Comparison of ENCODE assay signal across 17 cellular contexts in genomic region chr14:54425068-54425467, GRCh38. TPM values are rescaled to one million over a fixed set of nuclear protein-coding genes. Genes with fewer than 3 reads are reported as not detected.
DNase-seq lines count a peak whose midpoint lies in the region; ATAC-seq, FAIRE-seq and TF ChIP-seq lines count a peak whose summit lies in the region.
"Had no signal": no experiment of that assay in that cellular context is flagged by ENCODE, and none has a peak within 500 bp of the region (broad histone marks: within the 10 kb centered on the region; RNA-seq: fewer than 3 reads in every experiment).

No MANE protein-coding gene starts in this region.

- no peaks in the 10 kb centered on the region for H3K9me3 Mint-ChIP-seq in activated T-cell treated with anti-CD3 and anti-CD28 coated beads, Interleukin-2, amount 50 U/mL, for 72 hours
- no peaks in the 10 kb centered on the region for H3K9me3 Mint-ChIP-seq in HFFc6
- H3K9me3 Mint-ChIP-seq: CD4-positive, CD25-positive, alpha-beta regulatory T cell had no signal

- H3K4me3 ChIP-seq in K562 (no peak overlapping the region), osteoblast (ENCODE audit: insufficient read depth, low read length) (no peak overlapping the region), dorsolateral prefrontal cortex (no peak overlapping the region)
- H3K4me3 ChIP-seq in effector memory CD4-positive, alpha-beta T cell (ENCODE audit: insufficient read depth, low read depth, low read length, poor library complexity, severe bottlenecking): no peak overlapping the region
- H3K4me3 ChIP-seq: BLaER1 treated with 17β-estradiol and CSF1 and Interleukin-3, amounts not matched to agents 10 nM and 100 nM; GM12878; GM23248 had no signal

- H3K79me2 ChIP-seq in K562 (ENCODE audit: control insufficient read depth, insufficient read depth, low read length) (no peaks in the 10 kb centered on the region), osteoblast (ENCODE audit: insufficient read depth, low read length) (peaks cover 16% of the 10 kb centered on the region)

- FAIRE-seq in K562 (lab: Jason Lieb, UNC): no peak
- FAIRE-seq: GM12878, H54 had no signal

- DNase-seq in activated T-cell treated with anti-CD3 and anti-CD28 coated beads, Interleukin-2, amount 50 U/mL, for 72 hours: no peak
- DNase-seq in activated T-cell treated with anti-CD3 and anti-CD28 coated beads for 4 hours (no peak), HFFc6 (no peak), K562 (ENCODE audit: extremely low read depth in 1 of 4, low spot score in 3 of 4) (no peak), osteoblast (ENCODE audit: insufficient read length, low spot score, missing footprints) (no peak), dorsolateral prefrontal cortex (no peak)
- DNase-seq in activated CD8-positive, alpha-beta memory T cell treated with anti-CD3 and anti-CD28 coated beads, Interleukin-2, amount 50 U/mL, for 4 hours: no peak
- DNase-seq in effector memory CD4-positive, alpha-beta T cell: no peak
- DNase-seq: 8988T; ACHN; CD4-positive, CD25-positive, alpha-beta regulatory T cell; GM23248 had no signal

- intact Hi-C loops in K562 (cut with micrococcal nuclease) (no loop called here), dorsolateral prefrontal cortex (cut with DNase I) (no loop called here)

- H3K27ac ChIP-seq in K562 (ENCODE audit: extremely low read depth, low read depth, low read length) (no peak overlapping the region), osteoblast (ENCODE audit: low read depth, low read length) (peak overlapping the region; percentile 13), dorsolateral prefrontal cortex (peak overlapping the region in 1 of 59 donors; percentile 17)
- H3K27ac ChIP-seq in effector memory CD4-positive, alpha-beta T cell (ENCODE audit: insufficient read depth, low read length, poor library complexity, severe bottlenecking): no peak overlapping the region
- H3K27ac ChIP-seq: BLaER1 treated with 17β-estradiol and CSF1 and Interleukin-3, amounts not matched to agents 10 nM and 100 nM; GM23248; HL-60 had no signal

- H3K9me1 ChIP-seq in K562 (ENCODE audit: control insufficient read depth, insufficient read depth, low read length): no peaks in the 10 kb centered on the region

- CTCF ChIA-PET in K562 (lab: Yijun Ruan, JAX; ENCODE audit: low intra/inter-chr PET ratio): no interaction called here

- H3K36me3 Mint-ChIP-seq in activated T-cell treated with anti-CD3 and anti-CD28 coated beads, Interleukin-2, amount 50 U/mL, for 72 hours (ENCODE audit: insufficient read depth in 2 of 2): peaks cover 2 to 28% of the 10 kb centered on the region in 2 donors
- peaks cover 18% of the 10 kb centered on the region for H3K36me3 Mint-ChIP-seq in HFFc6 (ENCODE audit: low read depth)

- H3K27ac Mint-ChIP-seq in activated T-cell treated with anti-CD3 and anti-CD28 coated beads, Interleukin-2, amount 50 U/mL, for 72 hours: peak overlapping the region; percentile 36
- H3K27ac Mint-ChIP-seq in HFFc6: peak overlapping the region; percentile 29
- H3K27ac Mint-ChIP-seq: CD4-positive, CD25-positive, alpha-beta regulatory T cell had no signal

- H3K4me1 ChIP-seq in K562 (replicated peaks in 1 of 2; ENCODE audit: control insufficient read depth in 2 of 2, insufficient read depth in 2 of 2, low read length in 2 of 2) (no peaks in the 10 kb centered on the region; a peak in 1 of 5 replicates), osteoblast (ENCODE audit: insufficient read depth, low read length) (peaks cover 7% of the 10 kb centered on the region)
- H3K4me1 ChIP-seq in effector memory CD4-positive, alpha-beta T cell (ENCODE audit: control insufficient read depth, insufficient read depth, low read length, poor library complexity, severe bottlenecking): no peaks in the 10 kb centered on the region
- H3K4me1 ChIP-seq: BLaER1 treated with 17β-estradiol and CSF1 and Interleukin-3, amounts not matched to agents 10 nM and 100 nM had no signal

- H3K9ac ChIP-seq in K562 (ENCODE audit: insufficient read depth in 1 of 2, low read depth in 2 of 2, low read length in 2 of 2): no peak overlapping the region
- H3K9ac ChIP-seq: BLaER1 treated with 17β-estradiol and CSF1 and Interleukin-3, amounts not matched to agents 10 nM and 100 nM; GM23248 had no signal

- H4K20me1 ChIP-seq in K562 (replicated peaks; ENCODE audit: control insufficient read depth, insufficient read depth, low read length) (no peaks in the 10 kb centered on the region), osteoblast (ENCODE audit: insufficient read depth, low read length) (peaks cover 2% of the 10 kb centered on the region)

- H2AFZ ChIP-seq in K562 (ENCODE audit: low read depth, low read length) (no peak overlapping the region), osteoblast (ENCODE audit: low read length) (no peak overlapping the region)
- H2AFZ ChIP-seq: GM23248 had no signal

- TF ChIP-seq CTCF in HFFc6 (IDR thresholded peaks at IDR 0.05) (no peak), K562 (IDR thresholded peaks at IDR 0.05 in 2 of 3, conservative IDR thresholded peaks at IDR 0.05 in 1 of 3; ENCODE audit: insufficient read depth in 2 of 3, low read depth in 1 of 3, low read length in 3 of 3) (no peak), osteoblast (IDR thresholded peaks at IDR 0.05; ENCODE audit: extremely low read depth, low read depth, low read length) (no peak), dorsolateral prefrontal cortex (IDR thresholded peaks at IDR 0.05 in 54 of 56, conservative IDR thresholded peaks at IDR 0.05 in 2 of 56; ENCODE audit: low read depth in 1 of 56, partially characterized antibody in 56 of 56) (no peak)

- H3K27me3 Mint-ChIP-seq in activated T-cell treated with anti-CD3 and anti-CD28 coated beads, Interleukin-2, amount 50 U/mL, for 72 hours (ENCODE audit: low read depth): no peaks in the 10 kb centered on the region
- no peaks in the 10 kb centered on the region for H3K27me3 Mint-ChIP-seq in HFFc6 (ENCODE audit: insufficient read depth)
- H3K27me3 Mint-ChIP-seq: CD4-positive, CD25-positive, alpha-beta regulatory T cell had no signal

- whole genome bisulfite sequencing in K562 (ENCODE audit: insufficient coverage, low coverage, missing lambda C conversion rate): 91% methylated on average over 2 of the region's 2 CpGs

- BruUV-seq in K562 (replicated peaks; lab: Mats Ljungman, UMichigan): no TSS peak

- H3K36me3 ChIP-seq in K562 (ENCODE audit: control insufficient read depth, insufficient read depth, low read length) (peaks cover 66% of the 10 kb centered on the region), osteoblast (ENCODE audit: insufficient read depth, low read length) (peaks cover 43% of the 10 kb centered on the region)
- peaks cover 25% of the 10 kb centered on the region for H3K36me3 ChIP-seq in effector memory CD4-positive, alpha-beta T cell (ENCODE audit: control insufficient read depth, insufficient read depth, low read length)

- H3K27me3 ChIP-seq in K562 (ENCODE audit: control insufficient read depth in 2 of 2, insufficient read depth in 2 of 2, low read length in 2 of 2) (no peaks in the 10 kb centered on the region), osteoblast (ENCODE audit: insufficient read depth, low read length) (no peaks in the 10 kb centered on the region), dorsolateral prefrontal cortex (no peaks in the 10 kb centered on the region)
- no peaks in the 10 kb centered on the region for H3K27me3 ChIP-seq in effector memory CD4-positive, alpha-beta T cell (replicated peaks; ENCODE audit: control insufficient read depth, insufficient read depth, low read length, poor library complexity, severe bottlenecking)
- H3K27me3 ChIP-seq: BLaER1 treated with 17β-estradiol and CSF1 and Interleukin-3, amounts not matched to agents 10 nM and 100 nM had no signal

- no peak for TF ChIP-seq POLR2A in K562 (conservative IDR thresholded peaks at IDR 0.05)

- in situ Hi-C loops in K562 (cut with MboI): no loop called here

- H3K4me2 ChIP-seq in K562 (ENCODE audit: insufficient read depth, low read length) (no peak overlapping the region), osteoblast (ENCODE audit: insufficient read depth, low read length) (no peak overlapping the region)
- H3K4me2 ChIP-seq: BLaER1 treated with 17β-estradiol and CSF1 and Interleukin-3, amounts not matched to agents 10 nM and 100 nM had no signal

- no peak for ATAC-seq in activated T-cell treated with anti-CD3 and anti-CD28 coated beads, Interleukin-2, amount 50 U/mL, for 72 hours (replicated peaks in 1 of 2)
- ATAC-seq in K562: no peak
- ATAC-seq: GM12878, HCT116 had no signal

- TF ChIP-seq EP300 in K562 (IDR thresholded peaks at IDR 0.05; ENCODE audit: low read length): no peak

- TF ChIP-seq RAD21 in K562 (CRISPR knock-in tag; conservative IDR thresholded peaks at IDR 0.05 in 1 of 2, IDR thresholded peaks at IDR 0.05 in 1 of 2): no peak

- peaks cover 35% of the 10 kb centered on the region for H3K4me1 Mint-ChIP-seq in activated T-cell treated with anti-CD3 and anti-CD28 coated beads, Interleukin-2, amount 50 U/mL, for 72 hours (ENCODE audit: low read depth)
- peaks cover 18% of the 10 kb centered on the region for H3K4me1 Mint-ChIP-seq in HFFc6 (ENCODE audit: low read depth)

- H3K9me3 ChIP-seq in K562 (replicated peaks; ENCODE audit: control insufficient read depth, insufficient read depth, low read depth, low read length) (no peaks in the 10 kb centered on the region), osteoblast (ENCODE audit: low read depth, low read length) (no peaks in the 10 kb centered on the region)
- H3K9me3 ChIP-seq in effector memory CD4-positive, alpha-beta T cell (ENCODE audit: control insufficient read depth, low read length): no peaks in the 10 kb centered on the region
- H3K9me3 ChIP-seq: BLaER1 treated with 17β-estradiol and CSF1 and Interleukin-3, amounts not matched to agents 10 nM and 100 nM had no signal

- no peak overlapping the region for H3K4me3 Mint-ChIP-seq in activated T-cell treated with anti-CD3 and anti-CD28 coated beads, Interleukin-2, amount 50 U/mL, for 72 hours
- H3K4me3 Mint-ChIP-seq in HFFc6: no peak overlapping the region
- H3K4me3 Mint-ChIP-seq: CD4-positive, CD25-positive, alpha-beta regulatory T cell had no signal

- POLR2A ChIA-PET in K562 (lab: Yijun Ruan, JAX): interaction anchor here (0.7 to 2.0 kb wide), 4 partner anchors 11 to 958 kb away, joined by 3 to 7 read pairs (median 3); no protein-coding TSS in a partner anchor

RNA-seq across cellular contexts. Expression of gene CNIH1, which starts 16.1 kb away (rescaled TPM):
- total RNA-seq in activated T-cell treated with anti-CD3 and anti-CD28 coated beads, Interleukin-2, amount 50 U/mL, for 72 hours: 10 to 100 TPM; 86.7 to 92.2 TPM
- 100 to 1,000 TPM; 158 to 212 (median 194) TPM for total RNA-seq in HFFc6 (2021; fragmentation: NEBNext Ultra II Directional; extraction: Animal tissue kit (Norgen Biotek cat#: 25700))
- total RNA-seq in K562 (2011; cell fraction: chromatin; rRNA removed; ENCODE audit: low replicate concordance): 42.7 and 50.6 TPM in 2 replicates
- total RNA-seq in K562 (2011; cell fraction: nucleolus; rRNA removed): 53.0 and 54.3 TPM in 2 replicates
- 45.3 and 55.3 TPM in 2 replicates for total RNA-seq in K562 (2011; cell fraction: nucleoplasm; rRNA removed)
- total RNA-seq in K562 (2014; rRNA removed) (13.9 and 23.0 TPM in 2 replicates), K562 (2014; rRNA removed; fragmentation: Illumina TruSeq; extraction: Trizol) (66.7 and 76.5 TPM in 2 replicates), K562 (2015; rRNA removed; fragmentation: Illumina TruSeq; extraction: Trizol) (46.6 and 56.9 TPM in 2 replicates), K562 (2021) (71.3 and 79.6 TPM in 2 replicates), osteoblast (153 and 220 TPM in 2 replicates), dorsolateral prefrontal cortex (100 to 1,000 TPM in 2 of 120 experiments, 10 to 100 TPM in 118; 43.6 to 104 (median 72.6) TPM)
- polyA plus RNA-seq in K562 (2011; rRNA removed) (182 and 185 TPM in 2 replicates), K562 (2014; fragmentation: Illumina TruSeq; extraction: Trizol) (116 and 120 TPM in 2 replicates), K562 (2014; fragmentation: Nextera tagmentation; extraction: Ambion mirVana) (100 to 1,000 TPM; 253 to 283 TPM), K562 (2014; rRNA removed) (77.3 and 95.9 TPM in 2 replicates)
- polyA plus RNA-seq in K562 (2011; cell fraction: cytosol; rRNA removed): 197 and 314 TPM in 2 replicates
- polyA plus RNA-seq in K562 (2011; cell fraction: nucleus; rRNA removed): 34.6 and 48.0 TPM in 2 replicates
- polyA plus RNA-seq in K562 (2012): 80.5 and 159 TPM in 2 replicates
- polyA minus RNA-seq in K562 (2011; rRNA and poly(A)+ RNA removed): 110 and 122 TPM in 2 replicates
- 79.5 and 84.4 TPM in 2 replicates for polyA minus RNA-seq in K562 (2011; cell fraction: cytosol; rRNA and poly(A)+ RNA removed)
- 8.8 and 17.8 TPM in 2 replicates for polyA minus RNA-seq in K562 (2011; cell fraction: nucleus; rRNA and poly(A)+ RNA removed)

RNA-seq across cellular contexts. Expression of gene CDKN3, which starts 28.3 kb away (rescaled TPM):
- 100 to 1,000 TPM in 1 of 2 donors, 10 to 100 TPM in 1; 92.0 to 121 TPM for total RNA-seq in activated T-cell treated with anti-CD3 and anti-CD28 coated beads, Interleukin-2, amount 50 U/mL, for 72 hours
- 100 to 1,000 TPM in 1 of 6 experiments, 10 to 100 TPM in 5; 33.3 to 106 (median 91.8) TPM for total RNA-seq in HFFc6 (2021; fragmentation: NEBNext Ultra II Directional; extraction: Animal tissue kit (Norgen Biotek cat#: 25700))
- 4.6 and 10.9 TPM in 2 replicates for total RNA-seq in K562 (2011; cell fraction: chromatin; rRNA removed; ENCODE audit: low replicate concordance)
- total RNA-seq in K562 (2011; cell fraction: nucleolus; rRNA removed): 5.8 and 6.7 TPM in 2 replicates
- total RNA-seq in K562 (2011; cell fraction: nucleoplasm; rRNA removed): 12.1 and 17.2 TPM in 2 replicates
- total RNA-seq in K562 (2014; rRNA removed): 41.5 and 46.3 TPM in 2 replicates
- total RNA-seq in K562 (2014; rRNA removed; fragmentation: Illumina TruSeq; extraction: Trizol): 60.4 and 62.4 TPM in 2 replicates
- 58.3 and 62.4 TPM in 2 replicates for total RNA-seq in K562 (2015; rRNA removed; fragmentation: Illumina TruSeq; extraction: Trizol)
- 41.3 and 46.5 TPM in 2 replicates for total RNA-seq in K562 (2021)
- 75.1 and 98.8 TPM in 2 replicates for polyA plus RNA-seq in K562 (2011; rRNA removed)
- polyA plus RNA-seq in K562 (2011; cell fraction: cytosol; rRNA removed): 37.8 and 54.2 TPM in 2 replicates
- 18.3 and 23.5 TPM in 2 replicates for polyA plus RNA-seq in K562 (2011; cell fraction: nucleus; rRNA removed)
- polyA plus RNA-seq in K562 (2012): 53.0 and 71.2 TPM in 2 replicates
- polyA plus RNA-seq in K562 (2014; fragmentation: Illumina TruSeq; extraction: Trizol): 68.8 and 83.6 TPM in 2 replicates
- polyA plus RNA-seq in K562 (2014; fragmentation: Nextera tagmentation; extraction: Ambion mirVana): 100 to 1,000 TPM; 127 to 128 TPM
- 70.7 and 78.2 TPM in 2 replicates for polyA plus RNA-seq in K562 (2014; rRNA removed)
- 38.3 and 42.7 TPM in 2 replicates for polyA minus RNA-seq in K562 (2011; rRNA and poly(A)+ RNA removed)
- polyA minus RNA-seq in K562 (2011; cell fraction: cytosol; rRNA and poly(A)+ RNA removed): 8.2 and 11.2 TPM in 2 replicates
- 5.1 and 11.2 TPM in 2 replicates for polyA minus RNA-seq in K562 (2011; cell fraction: nucleus; rRNA and poly(A)+ RNA removed)
- total RNA-seq in osteoblast: 7.6 and 8.5 TPM in 2 replicates
- total RNA-seq in dorsolateral prefrontal cortex: 1 to 10 TPM in 117 of 120 experiments, under 1 TPM in 3; 0.73 to 10.0 (median 3.9) TPM
